26 cellular contexts compared by ENCODE assay signal in the genomic region with DNA sequence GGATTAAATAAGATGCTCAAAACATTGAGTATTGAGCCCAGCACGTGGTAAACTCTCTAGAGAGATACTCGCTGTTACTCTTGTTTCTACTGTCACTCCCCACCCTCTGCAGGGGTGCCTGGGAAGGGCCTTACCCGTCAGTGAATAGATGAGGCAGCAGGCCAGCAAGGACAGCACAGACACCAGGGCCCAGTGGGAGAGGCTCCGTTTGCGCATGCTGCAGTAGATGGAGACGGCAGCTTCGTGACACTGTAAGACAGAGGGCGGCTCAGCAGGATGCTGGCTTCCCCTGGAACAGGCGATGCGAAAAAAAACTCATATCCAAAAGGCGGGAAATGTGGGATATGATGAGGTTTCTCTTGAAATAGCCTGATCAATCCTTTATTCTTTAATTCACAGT. TPM values are rescaled to one million over a fixed set of nuclear protein-coding genes. Genes with fewer than 3 reads are reported as not detected.
"Had no signal": no experiment of that assay in that cellular context is flagged by ENCODE, and none has a peak within 500 bp of the region (broad histone marks: within the 10 kb centered on the region; RNA-seq: fewer than 3 reads in every experiment).

No MANE protein-coding gene starts in this region.

- H3K27ac ChIP-seq: brain microvascular endothelial cell, cardiac muscle cell had no signal

- H3K36me3 ChIP-seq: brain microvascular endothelial cell, cardiac muscle cell, MG63 had no signal

- H3K4me3 ChIP-seq: cardiac muscle cell, MG63 had no signal

- H3K4me1 Mint-ChIP-seq: activated CD4-positive, alpha-beta T cell treated with anti-CD3 and anti-CD28 coated beads, Interleukin-2, amount 10 ng/mL, durations not matched to agents 24 days and 14 days; activated T-helper 17 cell treated with anti-CD3 and anti-CD28 coated beads, Interleukin-2, amount 50 U/mL, for 72 hours had no signal

- ATAC-seq: activated T-helper 17 cell treated with anti-CD3 and anti-CD28 coated beads, Interleukin-2, amount 50 U/mL, for 72 hours; WTC11 had no signal

- H3K27me3 ChIP-seq: brain microvascular endothelial cell, cardiac muscle cell, MG63 had no signal

- H3K4me3 Mint-ChIP-seq: activated CD4-positive, alpha-beta T cell treated with anti-CD3 and anti-CD28 coated beads, Interleukin-2, amount 10 ng/mL, durations not matched to agents 24 days and 14 days; activated naive CD4-positive, alpha-beta T cell treated with anti-CD3 and anti-CD28 coated beads for 36 hours; activated naive CD8-positive, alpha-beta T cell; activated T-helper 17 cell treated with anti-CD3 and anti-CD28 coated beads, Interleukin-2, amount 50 U/mL, for 72 hours; T-helper 1 cell treated with Interleukin-12 subunit alpha and Interleukin-12 subunit beta and Interleukin-4 antibody, amounts not matched to agents 30 μg/mL and 1 μg/mL, for 36 hours; WTC11 had no signal

- DNase-seq: activated CD4-positive, alpha-beta T cell treated with anti-CD3 and anti-CD28 coated beads, Interleukin-2, amount 10 ng/mL, durations not matched to agents 24 days and 14 days; activated CD4-positive, alpha-beta T cell treated with anti-CD3 and anti-CD28 coated beads, Interleukin-2, amount 50 U/mL, for 48 hours; activated CD4-positive, CD25-positive, alpha-beta regulatory T cell treated with anti-CD3 and anti-CD28 coated beads, Interleukin-2, amount 50 U/mL, for 72 hours; activated CD8-positive, alpha-beta memory T cell treated with anti-CD3 and anti-CD28 coated beads for 24 hours; activated gamma-delta T cell; activated naive CD4-positive, alpha-beta T cell treated with anti-CD3 and anti-CD28 coated beads for 36 hours; activated T-cell treated with anti-CD3 and anti-CD28 coated beads, Interleukin-2, amount 50 U/mL, for 48 hours; amygdala; brain microvascular endothelial cell; MG63; MV-4-11; NCI-H1092 treated with DMSO at 0.1 percent for 48 hours; NCI-H1417 treated with DMSO at 0.1 percent for 48 hours; NCI-H1694; NCI-H2029; NCI-H2107; NCI-H510A treated with DMSO at 0.1 percent for 48 hours; SHP77 treated with DMSO at 0.1 percent for 48 hours had no signal

- H3K9me3 ChIP-seq: MG63 had no signal

- H3K27ac Mint-ChIP-seq: activated CD4-positive, alpha-beta T cell treated with anti-CD3 and anti-CD28 coated beads, Interleukin-2, amount 10 ng/mL, durations not matched to agents 24 days and 14 days; activated naive CD4-positive, alpha-beta T cell treated with anti-CD3 and anti-CD28 coated beads for 36 hours; activated naive CD8-positive, alpha-beta T cell; activated T-helper 17 cell treated with anti-CD3 and anti-CD28 coated beads, Interleukin-2, amount 50 U/mL, for 72 hours; T-helper 1 cell treated with Interleukin-12 subunit alpha and Interleukin-12 subunit beta and Interleukin-4 antibody, amounts not matched to agents 30 μg/mL and 1 μg/mL, for 36 hours had no signal

RNA-seq across cellular contexts. Expression of a gene that starts 20.0 kb away (rescaled TPM):
- total RNA-seq: activated CD4-positive, alpha-beta T cell treated with anti-CD3 and anti-CD28 coated beads, Interleukin-2, amount 10 ng/mL, durations not matched to agents 24 days and 14 days; activated naive CD4-positive, alpha-beta T cell treated with anti-CD3 and anti-CD28 coated beads for 36 hours; activated T-helper 17 cell treated with anti-CD3 and anti-CD28 coated beads, Interleukin-2, amount 50 U/mL, for 72 hours; astrocyte; cardiac muscle cell; PC-3; WTC11 had no signal
- polyA plus RNA-seq: cardiac muscle cell had no signal

RNA-seq across cellular contexts. Expression of a gene that starts 54.6 kb away (rescaled TPM):
- total RNA-seq: activated CD4-positive, alpha-beta T cell treated with anti-CD3 and anti-CD28 coated beads, Interleukin-2, amount 10 ng/mL, durations not matched to agents 24 days and 14 days; activated naive CD4-positive, alpha-beta T cell treated with anti-CD3 and anti-CD28 coated beads for 36 hours; activated T-helper 17 cell treated with anti-CD3 and anti-CD28 coated beads, Interleukin-2, amount 50 U/mL, for 72 hours; SK-MEL-5 had no signal
